ENCODE assay signal across 9 cellular contexts in the genomic region with DNA sequence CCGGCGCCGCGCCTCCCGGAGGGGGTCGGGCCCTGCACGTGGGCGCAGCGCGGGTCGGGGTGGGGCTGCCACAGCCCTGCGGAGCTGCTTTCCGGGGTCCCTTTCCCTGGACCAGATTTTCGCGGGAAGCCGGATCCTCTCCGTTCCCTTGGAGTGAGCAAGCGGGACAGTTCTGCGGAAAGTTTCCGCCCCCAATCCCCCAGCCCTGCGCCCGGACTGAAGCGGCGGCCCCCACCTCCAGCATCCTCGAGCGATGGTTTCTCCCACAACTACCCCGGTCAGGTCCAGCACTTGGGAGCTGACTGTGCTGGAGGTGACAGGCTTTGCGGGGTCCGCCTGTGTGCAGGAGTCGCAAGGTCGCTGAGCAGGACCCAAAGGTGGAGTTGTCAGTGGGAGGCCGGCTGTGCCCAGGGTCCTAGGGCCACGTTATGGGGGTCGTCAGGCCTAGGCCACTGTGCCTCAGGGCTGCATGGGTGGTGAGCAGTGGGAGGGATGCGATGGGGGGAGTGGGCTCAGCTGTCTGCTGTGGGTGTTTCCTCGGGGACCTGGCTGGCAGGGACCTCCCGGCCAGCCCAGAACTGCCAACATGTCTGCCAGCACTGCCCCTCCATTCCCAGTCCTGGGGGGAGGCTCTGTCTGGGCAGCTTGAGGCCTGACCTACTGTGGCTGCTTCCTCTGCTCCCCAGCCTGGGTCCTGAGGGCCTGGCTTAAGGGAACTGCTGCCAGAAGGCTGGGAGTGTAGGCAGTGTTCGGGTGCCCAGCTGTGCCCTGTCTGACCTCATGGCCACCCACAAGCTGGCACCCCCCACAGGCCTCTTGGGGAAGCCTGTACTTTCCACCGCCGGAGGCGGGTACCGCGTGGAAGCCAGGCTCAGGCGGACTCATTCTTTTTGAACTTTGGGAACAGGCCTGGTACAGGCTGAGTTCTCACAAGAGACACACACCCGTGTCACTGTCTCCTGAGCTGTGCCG. TPM values are rescaled to one million over a fixed set of nuclear protein-coding genes. Genes with fewer than 3 reads are reported as not detected.
DNase-seq lines count a peak whose midpoint lies in the region; ATAC-seq, FAIRE-seq and TF ChIP-seq lines count a peak whose summit lies in the region.
"Had no signal": no experiment of that assay in that cellular context is flagged by ENCODE, and none has a peak within 500 bp of the region (broad histone marks: within the 10 kb centered on the region; RNA-seq: fewer than 3 reads in every experiment).

No MANE protein-coding gene starts in this region.

- H3K36me3 ChIP-seq in PC-9 (ENCODE audit: low read depth), result peaks cover 8% of the 10 kb centered on the region; the same call in 1 of the 2 replicates
- H3K36me3 ChIP-seq in bronchial epithelial cell (ENCODE audit: control insufficient read depth, insufficient read depth, low read length), result no peaks in the 10 kb centered on the region
- no peaks in the 10 kb centered on the region for H3K36me3 ChIP-seq in small intestine (ENCODE audit: control insufficient read depth in 2 of 2, insufficient read depth in 2 of 2, low read length in 2 of 2)

- TF ChIP-seq CTCF in PC-9 (conservative IDR thresholded peaks at IDR 0.05) (no peak), bronchial epithelial cell (IDR thresholded peaks at IDR 0.05; ENCODE audit: insufficient read depth, low read length, severe bottlenecking) (no peak)

- H3K27ac ChIP-seq in PC-9, result no peak overlapping the region
- peak overlapping the region in 1 of 2 donors; percentile 63 for H3K27ac ChIP-seq in small intestine (ENCODE audit: low read depth in 1 of 2, low read length in 1 of 2)

- peak overlapping the region; percentile 97 for H3K4me2 ChIP-seq in PC-9

- peak overlapping the region; percentile 94 for H3K4me3 ChIP-seq in PC-9
- peak overlapping the region; percentile 67 for H3K4me3 ChIP-seq in bronchial epithelial cell (ENCODE audit: low read depth, low read length)
- H3K4me3 ChIP-seq in small intestine (ENCODE audit: low read depth in 1 of 2, low read length in 2 of 2), result peak overlapping the region; percentile 64 to 70

- H3K27me3 ChIP-seq in PC-9 (ENCODE audit: insufficient read depth, low read depth) (no peaks in the 10 kb centered on the region), bronchial epithelial cell (ENCODE audit: control insufficient read depth, insufficient read depth, low read length) (no peaks in the 10 kb centered on the region), small intestine (ENCODE audit: control insufficient read depth in 2 of 2, insufficient read depth in 2 of 2, low read length in 2 of 2) (no peaks in the 10 kb centered on the region)

- H3K9me3 ChIP-seq in PC-9 (ENCODE audit: insufficient read depth, low read depth), result no peaks in the 10 kb centered on the region
- no peaks in the 10 kb centered on the region for H3K9me3 ChIP-seq in small intestine (ENCODE audit: control insufficient read depth, low read depth)

- FAIRE-seq in bronchial epithelial cell (lab: Jason Lieb, UNC) (no peak), small intestine (lab: Jason Lieb, UNC) (no peak)
- FAIRE-seq: islet of Langerhans had no signal

- peaks cover 31% of the 10 kb centered on the region for H3F3A ChIP-seq in PC-9 (ENCODE audit: insufficient read depth, low read depth)

- POLR2A ChIA-PET in PC-9 (lab: Charles Lee; ENCODE audit: unreplicated experiment), result interaction anchor here (0.5 to 0.6 kb wide), 3 partner anchors 37 to 128 kb away, joined by 3 to 5 read pairs (median 3); no protein-coding TSS in a partner anchor

- no peaks in the 10 kb centered on the region for H4K20me1 ChIP-seq in PC-9 (ENCODE audit: insufficient read depth)

- H2AFZ ChIP-seq in PC-9, result 0 out of 2 replicates have a peak overlapping the region, but pooled peaks have one; percentile 26

- DNase-seq in NCI-H1105 (lab: John Stamatoyannopoulos, UW), result peak; percentile 46
- DNase-seq in NCI-H1105 treated with DMSO at 0.1 percent for 48 hours (lab: John Stamatoyannopoulos, UW), result no peak
- peak in 1 of 2 experiments; percentile 49 for DNase-seq in PC-9
- DNase-seq in bronchial epithelial cell (ENCODE audit: low read depth), result no peak
- peak; percentile 75 for DNase-seq in inferior parietal cortex (ENCODE audit: extremely low spot score)
- no peak for DNase-seq in small intestine
- no peak for DNase-seq in G401 (ENCODE audit: low spot score)

- no peaks in the 10 kb centered on the region for H3K9me2 ChIP-seq in PC-9 (ENCODE audit: insufficient read depth)

- peak; percentile 9 for ATAC-seq in HG02571 (IDR thresholded peaks at IDR 0.05; ENCODE audit: unreplicated experiment)

- H3K4me1 ChIP-seq in PC-9 (replicated peaks; ENCODE audit: insufficient read depth) (peaks cover 71% of the 10 kb centered on the region), small intestine (ENCODE audit: control insufficient read depth in 2 of 2, insufficient read depth in 1 of 2, low read depth in 1 of 2, low read length in 1 of 2) (peaks cover 0 to 3% of the 10 kb centered on the region in 2 donors)

- CTCF ChIA-PET in PC-9 (lab: Charles Lee), result interaction anchor here (0.7 kb wide), 1 partner anchor 46 kb away, joined by 9 read pairs; no protein-coding TSS in a partner anchor

- intact Hi-C loops in PC-9 (cut with micrococcal nuclease; ENCODE audit: unreplicated experiment), result loop anchor here (1.0 kb wide), 2 partner anchors 16 to 47 kb away; no protein-coding TSS in a partner anchor

- 16 to 26% (median 26%) methylated on average over 41 to 46 of the region's 46 CpGs for WGBS in small intestine, 3 donors

- BruUV-seq in PC-9 (replicated peaks; lab: Mats Ljungman, UMichigan), result no TSS peak

- in situ Hi-C loops in G401 (cut with HindIII; ENCODE audit: low sequenced_read_pairs), result no loop called here

- peaks cover 88% of the 10 kb centered on the region for H3K79me2 ChIP-seq in PC-9 (ENCODE audit: low read depth)

RNA-seq across cellular contexts. Expression of gene ST3GAL4, which starts 0.7 kb away (rescaled TPM):
- total RNA-seq in PC-9 (2021), result 44.1 and 46.2 TPM in 2 replicates
- total RNA-seq in bronchial epithelial cell, result 10.9 and 12.4 TPM in 2 replicates
- polyA plus RNA-seq in small intestine, result 10 to 100 TPM in 1 of 3 donors, 1 to 10 TPM in 2; 1.6 to 11.6 (median 2.2) TPM
- 26.2 and 35.0 TPM in 2 replicates for total RNA-seq in G401 (2014; rRNA removed; shearing (Covaris generic))

RNA-seq across cellular contexts. Expression of gene DCPS, which starts 52.4 kb away (rescaled TPM):
- 23.8 and 27.2 TPM in 2 replicates for total RNA-seq in PC-9 (2021)
- 9.5 and 11.6 TPM in 2 replicates for total RNA-seq in bronchial epithelial cell
- 10 to 100 TPM; 13.6 to 23.3 (median 19.2) TPM for polyA plus RNA-seq in small intestine
- total RNA-seq in G401 (2014; rRNA removed; shearing (Covaris generic)), result 25.0 and 48.3 TPM in 2 replicates

Comparison
In these comparisons a context has a peak if more than half of its experiments do, and no peak if none do; other contexts are left out.
1. DNase-seq: peak in NCI-H1105 (single experiment) and inferior parietal cortex (single experiment); none in NCI-H1105 treated with DMSO at 0.1 percent for 48 hours (single experiment), bronchial epithelial cell (single experiment), small intestine (single experiment) and G401 (single experiment).
2. Peak in every context shown above with its lines, with median percentiles within 50 percentile points of each other: H3K4me3 ChIP-seq.